Comparison of ENCODE assay signal across 8 cellular contexts in genomic region chr14:60647081-60647836, GRCh38. TPM values are rescaled to one million over a fixed set of nuclear protein-coding genes. Genes with fewer than 3 reads are reported as not detected.
DNase-seq lines count a peak whose midpoint lies in the region; ATAC-seq and TF ChIP-seq lines count a peak whose summit lies in the region.

No MANE protein-coding gene starts in this region.

- 0 out of 2 replicates have a peak, but pooled peaks cover 4% of the 10 kb centered on the region for H4K20me1 ChIP-seq in PC-3 (ENCODE audit: low read length)

- H3K4me3 ChIP-seq in cardiac muscle cell (peak overlapping the region; percentile 13), PC-3 (ENCODE audit: low read length) (peak overlapping the region; percentile 75)

- H3K9me3 ChIP-seq in cardiac muscle cell (ENCODE audit: low read depth) (no peaks in the 10 kb centered on the region), PC-3 (ENCODE audit: low read length) (no peaks in the 10 kb centered on the region)

- BruUV-seq in PC-3 (replicated peaks; lab: Mats Ljungman, UMichigan): TSS peak; percentile 84

- in situ Hi-C loops in G401 (cut with HindIII; ENCODE audit: low sequenced_read_pairs): no loop called here

- H3K4me1 ChIP-seq in cardiac muscle cell (ENCODE audit: low read depth): peaks cover 13% of the 10 kb centered on the region
- H3K4me1 ChIP-seq in PC-3 (ENCODE audit: insufficient read depth, low read length): peaks cover 21% of the 10 kb centered on the region

- TF ChIP-seq CTCF in cardiac muscle cell (IDR thresholded peaks at IDR 0.05; ENCODE audit: low read depth, low read length): no peak
- TF ChIP-seq CTCF in PC-3 (conservative IDR thresholded peaks at IDR 0.05; ENCODE audit: low read depth, low read length): no peak

- peak overlapping the region; percentile 76 for H3K9ac ChIP-seq in PC-3 (ENCODE audit: low read length)

- H3K36me3 ChIP-seq in cardiac muscle cell (no peaks in the 10 kb centered on the region), PC-3 (ENCODE audit: low read depth, low read length) (0 out of 2 replicates have a peak, but pooled peaks cover 7% of the 10 kb centered on the region)

- peaks cover 59% of the 10 kb centered on the region for H3K79me2 ChIP-seq in PC-3 (ENCODE audit: low read length)

- H3K9me2 ChIP-seq in PC-3 (replicated peaks; ENCODE audit: low read length): no peaks in the 10 kb centered on the region

- H3F3A ChIP-seq in PC-3 (ENCODE audit: low read length, unreplicated experiment): no peaks in the 10 kb centered on the region

- DNase-seq in cardiac muscle cell (ENCODE audit: low read depth in 1 of 2, low spot score in 1 of 2) (peak in 1 of 2 donors; percentile 32), left ventricle myocardium superior (no peak), PC-3 (peak; percentile 83), renal cortical epithelial cell (ENCODE audit: low read depth) (peak; percentile 44), G401 (ENCODE audit: low spot score) (no peak), NCI-H2107 (lab: John Stamatoyannopoulos, UW) (no peak)

- H2AFZ ChIP-seq in PC-3 (ENCODE audit: low read length): peak overlapping the region; percentile 96

- H3K27ac ChIP-seq in cardiac muscle cell (no peak overlapping the region), PC-3 (ENCODE audit: low read length) (peak overlapping the region; percentile 47)

- intact Hi-C loops in left ventricle myocardium superior (cut with micrococcal nuclease): no loop called here
- intact Hi-C loops in PC-3 (cut with micrococcal nuclease): loop anchor here (1.0 to 5.0 kb wide), 4 partner anchors 22 to 550 kb away; partner anchors contain the start of gene SIX4

- peak overlapping the region; percentile 97 for H3K4me2 ChIP-seq in PC-3 (ENCODE audit: low read length)

- CTCF ChIA-PET in PC-3 (lab: Charles Lee): interaction anchor here (0.5 to 1.0 kb wide), 3 partner anchors 15 to 493 kb away, joined by 3 to 4 read pairs (median 3); no protein-coding TSS in a partner anchor

- peaks cover 100% of the 10 kb centered on the region for H3K27me3 ChIP-seq in cardiac muscle cell
- H3K27me3 ChIP-seq in PC-3 (ENCODE audit: low read length): no peaks in the 10 kb centered on the region

- POLR2A ChIA-PET in PC-3 (lab: Charles Lee; ENCODE audit: unreplicated experiment): interaction anchor here (0.6 kb wide), 5 partner anchors 10 to 292 kb away, joined by 3 to 4 read pairs (median 3); no protein-coding TSS in a partner anchor

- no peak for ATAC-seq in left ventricle myocardium superior
- ATAC-seq in PC-3: peak; percentile 45
- peak; percentile 25 for ATAC-seq in esophagus mucosa
- ATAC-seq in GM18873 (IDR thresholded peaks at IDR 0.05; ENCODE audit: low FRiP score, unreplicated experiment): no peak

RNA-seq across cellular contexts. Expression of gene SIX1, which starts 2.0 kb away (rescaled TPM):
- total RNA-seq in cardiac muscle cell: 0.12 and 1.8 TPM in 2 replicates
- 0.06 and 0.46 TPM in 2 replicates for polyA plus RNA-seq in cardiac muscle cell
- total RNA-seq in left ventricle myocardium superior: not detected
- total RNA-seq in PC-3 (2014; rRNA removed): 16.5 and 18.2 TPM in 2 replicates
- total RNA-seq in esophagus mucosa: 0.12 TPM
- 1.2 and 7.6 TPM in 2 replicates for total RNA-seq in renal cortical epithelial cell
- 0.31 and 0.58 TPM in 2 replicates for total RNA-seq in G401 (2014; rRNA removed; shearing (Covaris generic))

Comparison
In these comparisons a context has a peak if more than half of its experiments do, and no peak if none do; other contexts are left out.
1. DNase-seq: peak in PC-3 (single experiment) and renal cortical epithelial cell (single experiment); none in left ventricle myocardium superior (single experiment), G401 (single experiment) and NCI-H2107 (single experiment).
2. ATAC-seq: peak in PC-3 (single experiment) and esophagus mucosa (single experiment); none in left ventricle myocardium superior (single experiment) and GM18873 (single experiment).